Comparison of ENCODE assay signal across 1 cellular context in genomic region chr1:61338899-61339298, GRCh38.
A peak's percentile ranks its signal among the peaks of the same experiment; 100 is the strongest.
TF ChIP-seq lines count a peak whose summit lies in the region.

No MANE protein-coding gene starts in this region.

TF ChIP-seq in HepG2, 621 proteins besides CTCF, POLR2A, EP300 and RAD21 (continued from another document and continues in another):
- TF ChIP-seq, protein P1, sequence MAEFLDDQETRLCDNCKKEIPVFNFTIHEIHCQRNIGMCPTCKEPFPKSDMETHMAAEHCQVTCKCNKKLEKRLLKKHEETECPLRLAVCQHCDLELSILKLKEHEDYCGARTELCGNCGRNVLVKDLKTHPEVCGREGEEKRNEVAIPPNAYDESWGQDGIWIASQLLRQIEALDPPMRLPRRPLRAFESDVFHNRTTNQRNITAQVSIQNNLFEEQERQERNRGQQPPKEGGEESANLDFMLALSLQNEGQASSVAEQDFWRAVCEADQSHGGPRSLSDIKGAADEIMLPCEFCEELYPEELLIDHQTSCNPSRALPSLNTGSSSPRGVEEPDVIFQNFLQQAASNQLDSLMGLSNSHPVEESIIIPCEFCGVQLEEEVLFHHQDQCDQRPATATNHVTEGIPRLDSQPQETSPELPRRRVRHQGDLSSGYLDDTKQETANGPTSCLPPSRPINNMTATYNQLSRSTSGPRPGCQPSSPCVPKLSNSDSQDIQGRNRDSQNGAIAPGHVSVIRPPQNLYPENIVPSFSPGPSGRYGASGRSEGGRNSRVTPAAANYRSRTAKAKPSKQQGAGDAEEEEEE (CRISPR knock-in tag; IDR thresholded peaks at IDR 0.05; ENCODE audit: borderline replicate concordance), result no peak
- no peak for TF ChIP-seq NBN (conservative IDR thresholded peaks at IDR 0.05)
- no peak for TF ChIP-seq MED13 (CRISPR knock-in tag; IDR thresholded peaks at IDR 0.05)
- TF ChIP-seq FOXP1 (IDR thresholded peaks at IDR 0.05), result no peak
- peak; percentile 80; the same call in 1 of the 2 replicates for TF ChIP-seq FOXP1 (CRISPR knock-in tag; IDR thresholded peaks at IDR 0.05)
- TF ChIP-seq PCBP1 (IDR thresholded peaks at IDR 0.05; ENCODE audit: borderline replicate concordance, low read depth, low read length), result no peak
- no peak for TF ChIP-seq HOXD1 (CRISPR knock-in tag; IDR thresholded peaks at IDR 0.05)
- TF ChIP-seq, protein P2, sequence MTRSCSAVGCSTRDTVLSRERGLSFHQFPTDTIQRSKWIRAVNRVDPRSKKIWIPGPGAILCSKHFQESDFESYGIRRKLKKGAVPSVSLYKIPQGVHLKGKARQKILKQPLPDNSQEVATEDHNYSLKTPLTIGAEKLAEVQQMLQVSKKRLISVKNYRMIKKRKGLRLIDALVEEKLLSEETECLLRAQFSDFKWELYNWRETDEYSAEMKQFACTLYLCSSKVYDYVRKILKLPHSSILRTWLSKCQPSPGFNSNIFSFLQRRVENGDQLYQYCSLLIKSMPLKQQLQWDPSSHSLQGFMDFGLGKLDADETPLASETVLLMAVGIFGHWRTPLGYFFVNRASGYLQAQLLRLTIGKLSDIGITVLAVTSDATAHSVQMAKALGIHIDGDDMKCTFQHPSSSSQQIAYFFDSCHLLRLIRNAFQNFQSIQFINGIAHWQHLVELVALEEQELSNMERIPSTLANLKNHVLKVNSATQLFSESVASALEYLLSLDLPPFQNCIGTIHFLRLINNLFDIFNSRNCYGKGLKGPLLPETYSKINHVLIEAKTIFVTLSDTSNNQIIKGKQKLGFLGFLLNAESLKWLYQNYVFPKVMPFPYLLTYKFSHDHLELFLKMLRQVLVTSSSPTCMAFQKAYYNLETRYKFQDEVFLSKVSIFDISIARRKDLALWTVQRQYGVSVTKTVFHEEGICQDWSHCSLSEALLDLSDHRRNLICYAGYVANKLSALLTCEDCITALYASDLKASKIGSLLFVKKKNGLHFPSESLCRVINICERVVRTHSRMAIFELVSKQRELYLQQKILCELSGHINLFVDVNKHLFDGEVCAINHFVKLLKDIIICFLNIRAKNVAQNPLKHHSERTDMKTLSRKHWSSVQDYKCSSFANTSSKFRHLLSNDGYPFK (CRISPR knock-in tag; IDR thresholded peaks at IDR 0.05; ENCODE audit: borderline replicate concordance), result no peak
- TF ChIP-seq ZNF724P (CRISPR knock-in tag; IDR thresholded peaks at IDR 0.05; ENCODE audit: borderline replicate concordance), result no peak
- TF ChIP-seq ZSCAN21 (CRISPR knock-in tag; IDR thresholded peaks at IDR 0.05; ENCODE audit: borderline replicate concordance), result no peak
- no peak for TF ChIP-seq MEIS1 (CRISPR knock-in tag; IDR thresholded peaks at IDR 0.05; ENCODE audit: borderline replicate concordance)
- TF ChIP-seq ZNF343 (CRISPR knock-in tag; IDR thresholded peaks at IDR 0.05), result no peak
- TF ChIP-seq ZNF543 (CRISPR knock-in tag; IDR thresholded peaks at IDR 0.05), result no peak
- TF ChIP-seq HDAC6 (IDR thresholded peaks at IDR 0.05; ENCODE audit: low read depth, low read length), result no peak
- no peak for TF ChIP-seq ZNF317 (CRISPR knock-in tag; IDR thresholded peaks at IDR 0.05)
- TF ChIP-seq ZBTB10 (CRISPR knock-in tag; IDR thresholded peaks at IDR 0.05; ENCODE audit: borderline replicate concordance), result no peak
- no peak for TF ChIP-seq MEIS2 (CRISPR knock-in tag; IDR thresholded peaks at IDR 0.05)
- TF ChIP-seq, protein P3, sequence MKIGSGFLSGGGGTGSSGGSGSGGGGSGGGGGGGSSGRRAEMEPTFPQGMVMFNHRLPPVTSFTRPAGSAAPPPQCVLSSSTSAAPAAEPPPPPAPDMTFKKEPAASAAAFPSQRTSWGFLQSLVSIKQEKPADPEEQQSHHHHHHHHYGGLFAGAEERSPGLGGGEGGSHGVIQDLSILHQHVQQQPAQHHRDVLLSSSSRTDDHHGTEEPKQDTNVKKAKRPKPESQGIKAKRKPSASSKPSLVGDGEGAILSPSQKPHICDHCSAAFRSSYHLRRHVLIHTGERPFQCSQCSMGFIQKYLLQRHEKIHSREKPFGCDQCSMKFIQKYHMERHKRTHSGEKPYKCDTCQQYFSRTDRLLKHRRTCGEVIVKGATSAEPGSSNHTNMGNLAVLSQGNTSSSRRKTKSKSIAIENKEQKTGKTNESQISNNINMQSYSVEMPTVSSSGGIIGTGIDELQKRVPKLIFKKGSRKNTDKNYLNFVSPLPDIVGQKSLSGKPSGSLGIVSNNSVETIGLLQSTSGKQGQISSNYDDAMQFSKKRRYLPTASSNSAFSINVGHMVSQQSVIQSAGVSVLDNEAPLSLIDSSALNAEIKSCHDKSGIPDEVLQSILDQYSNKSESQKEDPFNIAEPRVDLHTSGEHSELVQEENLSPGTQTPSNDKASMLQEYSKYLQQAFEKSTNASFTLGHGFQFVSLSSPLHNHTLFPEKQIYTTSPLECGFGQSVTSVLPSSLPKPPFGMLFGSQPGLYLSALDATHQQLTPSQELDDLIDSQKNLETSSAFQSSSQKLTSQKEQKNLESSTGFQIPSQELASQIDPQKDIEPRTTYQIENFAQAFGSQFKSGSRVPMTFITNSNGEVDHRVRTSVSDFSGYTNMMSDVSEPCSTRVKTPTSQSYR (CRISPR knock-in tag; IDR thresholded peaks at IDR 0.05; ENCODE audit: borderline replicate concordance), result no peak
- TF ChIP-seq RAD51 (IDR thresholded peaks at IDR 0.05; ENCODE audit: borderline replicate concordance), result no peak
- peak; percentile 85 for TF ChIP-seq ZNF644 (CRISPR knock-in tag; IDR thresholded peaks at IDR 0.05; ENCODE audit: low read depth)
- TF ChIP-seq ZNF772 (CRISPR knock-in tag; IDR thresholded peaks at IDR 0.05), result no peak
- TF ChIP-seq POGZ (CRISPR knock-in tag; IDR thresholded peaks at IDR 0.05), result peak; percentile 79
- 0 out of 2 replicates have a peak, but pooled peaks have one; percentile 46 for TF ChIP-seq SIX1 (CRISPR knock-in tag; IDR thresholded peaks at IDR 0.05; ENCODE audit: borderline replicate concordance)
- peak; percentile 98 for TF ChIP-seq MIXL1 (CRISPR knock-in tag; IDR thresholded peaks at IDR 0.05)
- TF ChIP-seq, protein P4, sequence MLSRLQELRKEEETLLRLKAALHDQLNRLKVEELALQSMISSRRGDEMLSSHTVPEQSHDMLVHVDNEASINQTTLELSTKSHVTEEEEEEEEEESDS (CRISPR knock-in tag; IDR thresholded peaks at IDR 0.05; ENCODE audit: borderline replicate concordance), result no peak
- TF ChIP-seq ZNF747 (CRISPR knock-in tag; IDR thresholded peaks at IDR 0.05; ENCODE audit: borderline replicate concordance), result no peak
- no peak for TF ChIP-seq ZBED4 (CRISPR knock-in tag; IDR thresholded peaks at IDR 0.05; ENCODE audit: borderline replicate concordance)
- no peak for TF ChIP-seq E2F1 (CRISPR knock-in tag; IDR thresholded peaks at IDR 0.05)
- TF ChIP-seq GATA4 (IDR thresholded peaks at IDR 0.05; ENCODE audit: borderline replicate concordance, low read depth), result no peak
- TF ChIP-seq, protein P5, sequence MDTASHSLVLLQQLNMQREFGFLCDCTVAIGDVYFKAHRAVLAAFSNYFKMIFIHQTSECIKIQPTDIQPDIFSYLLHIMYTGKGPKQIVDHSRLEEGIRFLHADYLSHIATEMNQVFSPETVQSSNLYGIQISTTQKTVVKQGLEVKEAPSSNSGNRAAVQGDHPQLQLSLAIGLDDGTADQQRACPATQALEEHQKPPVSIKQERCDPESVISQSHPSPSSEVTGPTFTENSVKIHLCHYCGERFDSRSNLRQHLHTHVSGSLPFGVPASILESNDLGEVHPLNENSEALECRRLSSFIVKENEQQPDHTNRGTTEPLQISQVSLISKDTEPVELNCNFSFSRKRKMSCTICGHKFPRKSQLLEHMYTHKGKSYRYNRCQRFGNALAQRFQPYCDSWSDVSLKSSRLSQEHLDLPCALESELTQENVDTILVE (CRISPR knock-in tag; IDR thresholded peaks at IDR 0.05), result peak; percentile 52; the same call in 1 of the 2 replicates
- TF ChIP-seq ZFP82 (CRISPR knock-in tag; IDR thresholded peaks at IDR 0.05; ENCODE audit: borderline replicate concordance), result no peak
- TF ChIP-seq NFE2L1 (CRISPR knock-in tag; IDR thresholded peaks at IDR 0.05; ENCODE audit: borderline replicate concordance), result no peak
- TF ChIP-seq JUN (CRISPR knock-in tag; IDR thresholded peaks at IDR 0.05), result no peak
- TF ChIP-seq ELK4 (CRISPR knock-in tag; IDR thresholded peaks at IDR 0.05; ENCODE audit: borderline replicate concordance), result no peak
- TF ChIP-seq CHD2 (IDR thresholded peaks at IDR 0.05; ENCODE audit: low read depth, low read length), result no peak
- TF ChIP-seq HDAC2 (CRISPR knock-in tag; IDR thresholded peaks at IDR 0.05), result peak; percentile 65
- no peak for TF ChIP-seq ZKSCAN1 (IDR thresholded peaks at IDR 0.05; ENCODE audit: low read length)
- TF ChIP-seq NCOA5 (CRISPR knock-in tag; IDR thresholded peaks at IDR 0.05), result no peak
- no peak for TF ChIP-seq ZBTB42 (CRISPR knock-in tag; IDR thresholded peaks at IDR 0.05)
- TF ChIP-seq ZNF362 (CRISPR knock-in tag; IDR thresholded peaks at IDR 0.05; ENCODE audit: borderline replicate concordance), result peak; percentile 53; the same call in 1 of the 2 replicates
- peak; percentile 78 for TF ChIP-seq FOXP4 (CRISPR knock-in tag; IDR thresholded peaks at IDR 0.05)
